In the genomic region with DNA sequence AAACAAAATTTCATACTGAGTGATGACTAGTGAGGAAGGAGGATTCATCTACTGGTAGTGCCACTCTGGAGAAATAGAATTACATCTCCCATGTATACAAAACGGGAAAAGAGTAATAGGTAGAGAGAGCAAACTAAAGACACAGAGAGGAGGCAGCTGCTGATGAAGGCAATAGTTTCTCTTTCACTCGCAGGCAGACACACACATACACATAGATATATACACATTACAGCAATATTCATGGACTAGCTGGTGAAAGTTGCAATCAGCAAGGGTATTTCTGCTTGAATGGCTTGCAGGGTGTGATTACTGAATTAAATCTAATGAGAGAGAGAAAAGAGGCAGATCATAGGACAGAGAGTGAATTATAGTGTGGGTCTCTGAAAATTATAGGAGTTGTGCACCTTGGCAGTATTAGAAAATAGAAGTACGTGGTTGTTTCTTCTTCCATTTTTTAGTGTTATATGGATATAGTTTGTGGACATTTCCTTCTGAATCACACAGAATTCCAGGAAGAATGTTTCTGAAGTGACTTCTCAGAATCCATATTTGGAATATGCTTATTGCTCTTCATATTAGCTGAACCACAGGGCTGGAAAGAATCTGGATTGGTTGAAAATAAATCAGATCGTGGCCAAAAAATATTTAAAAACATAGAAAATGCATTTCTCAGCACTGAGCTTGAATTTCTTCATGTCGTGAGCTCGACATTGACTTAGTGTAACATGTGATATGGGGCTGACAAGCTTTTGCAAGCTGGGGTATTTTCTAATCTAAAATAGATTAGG, we compare ENCODE assay signal across 17 cellular contexts.
DNase-seq lines count a peak whose midpoint lies in the region; ATAC-seq and TF ChIP-seq lines count a peak whose summit lies in the region.
"Had no signal": no experiment of that assay in that cellular context is flagged by ENCODE, and none has a peak within 500 bp of the region (broad histone marks: within the 10 kb centered on the region; RNA-seq: fewer than 3 reads in every experiment).

No MANE protein-coding gene starts in this region.

- no peaks in the 10 kb centered on the region for H3K9me3 ChIP-seq in SK-N-SH
- H3K9me3 ChIP-seq in smooth muscle cell (replicated peaks; ENCODE audit: low read depth): no peaks in the 10 kb centered on the region
- no peaks in the 10 kb centered on the region for H3K9me3 ChIP-seq in uterus

- no peaks in the 10 kb centered on the region for H4K20me1 ChIP-seq in SK-N-SH (ENCODE audit: insufficient read depth)
- H4K20me1 ChIP-seq in smooth muscle cell (ENCODE audit: low read depth): no peaks in the 10 kb centered on the region

- intact Hi-C loops in uterus (cut with DNase I; ENCODE audit: low total_unique reads): no loop called here

- H3F3A ChIP-seq in SK-N-SH (replicated peaks; ENCODE audit: insufficient read depth): no peaks in the 10 kb centered on the region
- H3F3A ChIP-seq in smooth muscle cell (ENCODE audit: low read depth): no peaks in the 10 kb centered on the region

- H2AFZ ChIP-seq in SK-N-SH (ENCODE audit: low read depth) (peak overlapping the region; percentile 27; the same call in 1 of the 2 replicates), smooth muscle cell (ENCODE audit: low read depth) (peak overlapping the region; percentile 68)

- POLR2A ChIA-PET in SK-N-SH (lab: Yijun Ruan, JAX): interaction anchor here (1.0 kb wide), 1 partner anchor 172 kb away, joined by 3 read pairs; no protein-coding TSS in a partner anchor

- H3K4me1 ChIP-seq in SK-N-SH (ENCODE audit: control insufficient read depth in 1 of 2, insufficient read depth in 2 of 2, low read depth in 1 of 2, low read length in 1 of 2): peaks cover 0 to 8% of the 10 kb centered on the region in 2 experiments; a peak in 2 of 4 replicates
- peaks cover 14% of the 10 kb centered on the region for H3K4me1 ChIP-seq in smooth muscle cell (ENCODE audit: low read depth)
- H3K4me1 ChIP-seq in uterus: no peaks in the 10 kb centered on the region

- TF ChIP-seq EP300 in SK-N-SH (IDR thresholded peaks at IDR 0.05; ENCODE audit: borderline replicate concordance in 1 of 2, low read depth in 1 of 2, low read length in 1 of 2): no peak

- ATAC-seq in SK-N-SH treated with all-trans-retinoic acid at 6 μM for 48 hours: no peak
- no peak for ATAC-seq in HG02759 (IDR thresholded peaks at IDR 0.05; ENCODE audit: unreplicated experiment)
- ATAC-seq: GM12878 had no signal

- CTCF ChIA-PET in SK-N-SH (lab: Yijun Ruan, JAX): no interaction called here

- no peak overlapping the region for H3K4me2 ChIP-seq in SK-N-SH
- H3K4me2 ChIP-seq in smooth muscle cell: peak overlapping the region; percentile 70

- TF ChIP-seq CTCF in SK-N-SH (IDR thresholded peaks at IDR 0.05): no peak
- no peak for TF ChIP-seq CTCF in smooth muscle cell (IDR thresholded peaks at IDR 0.05; ENCODE audit: borderline replicate concordance, insufficient read depth, poor library complexity, severe bottlenecking)
- TF ChIP-seq CTCF in uterus (IDR thresholded peaks at IDR 0.05): no peak
- no peak for TF ChIP-seq CTCF in foreskin fibroblast (IDR thresholded peaks at IDR 0.05; ENCODE audit: low read depth, low read length)

- H3K4me3 ChIP-seq in SK-N-SH (ENCODE audit: low read depth in 2 of 2, low read length in 1 of 2) (no peak overlapping the region), smooth muscle cell (no peak overlapping the region), uterus (no peak overlapping the region), foreskin fibroblast (ENCODE audit: low read depth in 1 of 2, low read length in 2 of 2) (no peak overlapping the region)
- H3K4me3 ChIP-seq: GM12878, SK-N-MC had no signal

- H3K27me3 ChIP-seq in SK-N-SH (ENCODE audit: insufficient read depth) (no peaks in the 10 kb centered on the region), smooth muscle cell (ENCODE audit: low read depth) (no peaks in the 10 kb centered on the region), uterus (no peaks in the 10 kb centered on the region)

- 82% methylated on average over 6 of the region's 6 CpGs for WGBS in SK-N-SH (ENCODE audit: low lambda C conversion rate)
- WGBS in smooth muscle cell (ENCODE audit: low lambda C conversion rate): 61% methylated on average over 6 of the region's 6 CpGs

- H3K79me2 ChIP-seq in SK-N-SH (ENCODE audit: insufficient read depth) (no peaks in the 10 kb centered on the region), smooth muscle cell (ENCODE audit: low read depth) (no peaks in the 10 kb centered on the region)

- no peaks in the 10 kb centered on the region for H3K36me3 ChIP-seq in SK-N-SH (replicated peaks in 1 of 2; ENCODE audit: control insufficient read depth in 1 of 2, insufficient read depth in 2 of 2, low read length in 1 of 2)
- no peaks in the 10 kb centered on the region for H3K36me3 ChIP-seq in smooth muscle cell (ENCODE audit: low read depth)
- no peaks in the 10 kb centered on the region for H3K36me3 ChIP-seq in uterus

- no peak for TF ChIP-seq POLR2A in uterus (IDR thresholded peaks at IDR 0.05)

- no peak overlapping the region for H3K27ac ChIP-seq in SK-N-SH (ENCODE audit: low read depth in 2 of 2, low read length in 1 of 2)
- no peak overlapping the region for H3K27ac ChIP-seq in smooth muscle cell (ENCODE audit: low read depth)
- H3K27ac ChIP-seq in uterus: no peak overlapping the region
- H3K27ac ChIP-seq: SK-N-MC had no signal

- TF ChIP-seq RAD21 in SK-N-SH (IDR thresholded peaks at IDR 0.05; ENCODE audit: low read length): no peak

- DNase-seq in SK-N-SH (no peak), NCI-H2227 treated with DMSO at 0.1 percent for 48 hours (lab: John Stamatoyannopoulos, UW) (peak; percentile 86), dedifferentiated amniotic fluid mesenchymal stem cell (ENCODE audit: extremely low spot score) (peak; percentile 35), smooth muscle cell (lab: John Stamatoyannopoulos, UW; ENCODE audit: unreplicated experiment) (no peak), uterus (no peak), foreskin fibroblast (no peak)
- DNase-seq: 8988T; C1 segment of cervical spinal cord; DMS53; KG1; NCI-H1105 treated with DMSO at 0.1 percent for 48 hours; NCI-H2029; NK-92 treated with Interleukin-12 subunit alpha and Interleukin-12 subunit beta, amount 100 ng/mL, for 24 hours had no signal

- H3K9ac ChIP-seq in SK-N-SH (no peak overlapping the region), smooth muscle cell (ENCODE audit: low read depth) (no peak overlapping the region)

- H3K9me2 ChIP-seq in SK-N-SH: no peaks in the 10 kb centered on the region

TF ChIP-seq in SK-N-SH, 30 proteins besides CTCF, POLR2A, EP300 and RAD21:
- TF ChIP-seq CHD2 (IDR thresholded peaks at IDR 0.05; ENCODE audit: low read length, partially characterized antibody): no peak
- no peak for TF ChIP-seq USF1 (IDR thresholded peaks at IDR 0.05; ENCODE audit: borderline replicate concordance, low read depth)

TF ChIP-seq in SK-N-SH treated with all-trans-retinoic acid at 6 μM for 48 hours, 23 proteins besides CTCF, POLR2A, EP300 and RAD21:
- no peak for TF ChIP-seq ZNF8 (CRISPR knock-in tag; IDR thresholded peaks at IDR 0.05)
- no peak for TF ChIP-seq PPARA (CRISPR knock-in tag; IDR thresholded peaks at IDR 0.05; ENCODE audit: borderline replicate concordance)
- no peak for TF ChIP-seq PATZ1 (CRISPR knock-in tag; IDR thresholded peaks at IDR 0.05; ENCODE audit: borderline replicate concordance)

Comparison
In these comparisons a context has a peak if more than half of its experiments do, and no peak if none do; other contexts are left out.
1. DNase-seq: peak in NCI-H2227 treated with DMSO at 0.1 percent for 48 hours (single experiment) and dedifferentiated amniotic fluid mesenchymal stem cell (single experiment); none in SK-N-SH (single experiment), smooth muscle cell (single experiment), uterus (0 of 2) and foreskin fibroblast (0 of 2).